Comparison of ENCODE assay signal across 7 cellular contexts in the genomic region with DNA sequence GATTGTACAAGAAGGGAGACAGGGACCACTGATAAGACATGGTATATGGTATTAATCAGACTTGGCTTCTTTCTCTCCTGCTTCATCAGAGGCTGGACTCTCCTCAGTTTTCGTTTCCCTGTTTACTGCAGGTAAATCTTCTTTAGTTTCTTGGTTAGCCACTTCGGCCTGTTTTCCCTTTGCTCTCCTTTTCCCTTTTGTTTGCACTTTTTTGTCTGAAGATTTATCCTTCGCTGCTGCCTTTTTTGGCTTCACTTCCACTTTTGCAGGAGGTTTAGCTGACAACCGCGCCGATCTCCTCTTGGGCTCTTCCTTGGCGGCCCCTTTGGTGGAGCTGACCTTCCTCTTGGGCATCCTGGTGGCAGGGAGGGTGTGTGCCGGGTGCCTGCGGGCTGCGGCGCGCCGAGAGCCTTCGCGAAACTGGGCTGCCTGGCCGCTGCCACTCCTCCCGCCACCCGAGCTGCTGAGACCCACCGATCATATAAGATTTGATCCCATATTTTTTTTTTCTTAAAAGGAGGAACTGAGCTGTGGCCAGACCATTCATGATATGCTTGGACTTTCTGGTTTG. TPM values are rescaled to one million over a fixed set of nuclear protein-coding genes. Genes with fewer than 3 reads are reported as not detected.
"Had no signal": no experiment of that assay in that cellular context is flagged by ENCODE, and none has a peak within 500 bp of the region (broad histone marks: within the 10 kb centered on the region; RNA-seq: fewer than 3 reads in every experiment).

No MANE protein-coding gene starts in this region.

RNA-seq across cellular contexts. Expression of gene SMIM9, which starts 17.3 kb away (rescaled TPM):
- total RNA-seq: GM23248, GM23338, H1, H4, H7, H9, HFFc6 had no signal
- polyA plus RNA-seq: GM23248, GM23338, H1 had no signal
